Comparison of ENCODE assay signal across 9 cellular contexts in the genomic region with DNA sequence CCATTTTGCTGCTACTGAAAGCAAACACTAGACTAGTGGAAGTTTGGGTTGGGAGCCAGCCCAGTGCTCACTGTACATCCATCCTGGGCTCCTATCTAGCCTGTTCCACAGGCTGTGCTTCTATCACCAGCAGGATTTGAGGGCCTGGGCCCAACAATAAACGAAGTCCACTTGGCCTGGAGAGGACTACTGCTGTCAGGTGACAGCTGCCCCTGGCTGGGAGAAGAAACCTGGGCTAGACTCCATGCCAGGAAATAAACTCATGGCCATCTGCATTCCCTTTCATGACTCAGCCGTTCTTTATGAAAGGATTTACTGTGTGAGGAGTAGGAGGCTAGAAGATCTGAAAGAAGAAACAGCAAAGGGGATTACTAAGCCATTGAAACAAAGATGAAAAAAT. TPM values are rescaled to one million over a fixed set of nuclear protein-coding genes. Genes with fewer than 3 reads are reported as not detected.
A peak's percentile ranks its signal among the peaks of the same experiment; 100 is the strongest.
DNase-seq lines count a peak whose midpoint lies in the region; ATAC-seq and TF ChIP-seq lines count a peak whose summit lies in the region.
"Had no signal": no experiment of that assay in that cellular context is flagged by ENCODE, and none has a peak within 500 bp of the region (broad histone marks: within the 10 kb centered on the region; RNA-seq: fewer than 3 reads in every experiment).

No MANE protein-coding gene starts in this region.

- no peak for TF ChIP-seq CTCF in A673 (conservative IDR thresholded peaks at IDR 0.05; ENCODE audit: low read depth, low read length)
- no peak for TF ChIP-seq CTCF in MCF 10A (IDR thresholded peaks at IDR 0.05; ENCODE audit: unreplicated experiment)

- H3K9me3 Mint-ChIP-seq in MCF 10A (ENCODE audit: unreplicated experiment): no peaks in the 10 kb centered on the region

- no peak overlapping the region for H3K4me3 Mint-ChIP-seq in MCF 10A (ENCODE audit: unreplicated experiment)

- peaks cover 7% of the 10 kb centered on the region for H3K4me1 Mint-ChIP-seq in MCF 10A (ENCODE audit: insufficient read depth, unreplicated experiment)

- H3K4me3 ChIP-seq in A673 (ENCODE audit: low read depth, low read length, poor library complexity, severe bottlenecking) (no peak overlapping the region), HUES48 (ENCODE audit: low read depth, low read length) (no peak overlapping the region)

- H3K27me3 Mint-ChIP-seq in MCF 10A (ENCODE audit: insufficient read depth, unreplicated experiment): no peaks in the 10 kb centered on the region

- H3K27ac ChIP-seq in A673 (ENCODE audit: low read depth, low read length, poor library complexity, severe bottlenecking): peak overlapping the region; percentile 83
- peak overlapping the region; percentile 78 for H3K27ac ChIP-seq in HUES48 (ENCODE audit: low read depth, low read length)

- no peak overlapping the region for H3K9ac ChIP-seq in HUES48 (ENCODE audit: low read depth, low read length)

- H3K4me1 ChIP-seq in A673 (ENCODE audit: insufficient read depth, low read length, poor library complexity, severe bottlenecking) (peaks cover 18% of the 10 kb centered on the region), HUES48 (ENCODE audit: control insufficient read depth, insufficient read depth, low read length) (peaks cover 6% of the 10 kb centered on the region; the same call in 1 of the 2 replicates)

- no peaks in the 10 kb centered on the region for H3K9me3 ChIP-seq in A673 (ENCODE audit: low read depth, low read length, poor library complexity, severe bottlenecking)
- H3K9me3 ChIP-seq in HUES48 (ENCODE audit: control insufficient read depth, insufficient read depth, low read length): no peaks in the 10 kb centered on the region

- H3K36me3 Mint-ChIP-seq in MCF 10A (ENCODE audit: insufficient read depth, unreplicated experiment): no peaks in the 10 kb centered on the region

- H3K36me3 ChIP-seq in A673 (ENCODE audit: insufficient read depth, low read length, poor library complexity, severe bottlenecking): no peaks in the 10 kb centered on the region
- H3K36me3 ChIP-seq in HUES48 (ENCODE audit: control insufficient read depth, insufficient read depth, low read length): no peaks in the 10 kb centered on the region

- H3K27me3 ChIP-seq in A673 (replicated peaks; ENCODE audit: insufficient read depth, low read depth, low read length, poor library complexity) (no peaks in the 10 kb centered on the region), HUES48 (ENCODE audit: control insufficient read depth, insufficient read depth, low read length) (no peaks in the 10 kb centered on the region)

- CTCF ChIA-PET in A673 (lab: Charles Lee) (no interaction called here), MCF 10A (lab: Yijun Ruan, JAX) (no interaction called here)

- POLR2A ChIA-PET in A673 (lab: Charles Lee; ENCODE audit: low non-redundant PET): no interaction called here
- POLR2A ChIA-PET in MCF 10A (lab: Yijun Ruan, JAX): interaction anchor here (0.6 kb wide), 1 partner anchor 21 kb away, joined by 3 read pairs; no protein-coding TSS in a partner anchor

- no peak overlapping the region for H3K27ac Mint-ChIP-seq in MCF 10A (ENCODE audit: low read depth, unreplicated experiment)

- intact Hi-C loops in A673 (cut with micrococcal nuclease; ENCODE audit: unreplicated experiment): no loop called here
- intact Hi-C loops in MCF 10A (cut with micrococcal nuclease): no loop called here

- BruUV-seq in A673 (replicated peaks; lab: Mats Ljungman, UMichigan): no TSS peak
- no TSS peak for BruUV-seq in MCF 10A (replicated peaks; lab: Mats Ljungman, UMichigan)

- ATAC-seq in GM21825 (IDR thresholded peaks at IDR 0.05; ENCODE audit: unreplicated experiment) (no peak), HG03457 (IDR thresholded peaks at IDR 0.05; ENCODE audit: unreplicated experiment) (no peak)

- DNase-seq in A673 (ENCODE audit: low spot score) (peak; percentile 82), MCF 10A (ENCODE audit: unreplicated experiment) (peak; percentile 68), islet precursor cell (peak; percentile 91)
- no peak for DNase-seq in activated effector memory CD4-positive, alpha-beta T cell treated with anti-CD3 and anti-CD28 coated beads, Interleukin-2, amount 50 U/mL, for 16 hours
- DNase-seq in activated CD4-positive, CD25-positive, alpha-beta regulatory T cell treated with anti-CD3 and anti-CD28 coated beads, Interleukin-2, amount 50 U/mL, for 72 hours: no peak
- DNase-seq: stimulated activated naive CD4-positive, alpha-beta T cell had no signal

RNA-seq across cellular contexts. Expression of a gene that starts 35.5 kb away (rescaled TPM):
- total RNA-seq in A673 (2021) (15.4 and 17.2 TPM in 2 replicates), MCF 10A (2022) (0.26 and 0.27 TPM in 2 replicates)

RNA-seq across cellular contexts. Expression of a gene that starts 49.5 kb away (rescaled TPM):
- 57.0 and 70.7 TPM in 2 replicates for total RNA-seq in A673 (2021)
- 88.7 and 97.5 TPM in 2 replicates for total RNA-seq in MCF 10A (2022)

Comparison
In these comparisons a context has a peak if more than half of its experiments do, and no peak if none do; other contexts are left out.
1. DNase-seq: peak in A673 (single experiment), MCF 10A (single experiment) and islet precursor cell (single experiment); none in activated effector memory CD4-positive, alpha-beta T cell treated with anti-CD3 and anti-CD28 coated beads, Interleukin-2, amount 50 U/mL, for 16 hours (single experiment) and activated CD4-positive, CD25-positive, alpha-beta regulatory T cell treated with anti-CD3 and anti-CD28 coated beads, Interleukin-2, amount 50 U/mL, for 72 hours (single experiment).
2. RNA of a gene that starts 35.5 kb away (total RNA-seq): 15.4 to 17.2 TPM in A673; 0.26 to 0.27 TPM in MCF 10A; every median in the first group is over 10 times any median in the second.